16 cellular contexts compared by ENCODE assay signal in genomic region chr10:22613011-22613410, GRCh38.
DNase-seq lines count a peak whose midpoint lies in the region; ATAC-seq and TF ChIP-seq lines count a peak whose summit lies in the region.
"Had no signal": no experiment of that assay in that cellular context is flagged by ENCODE, and none has a peak within 500 bp of the region (broad histone marks: within the 10 kb centered on the region; RNA-seq: fewer than 3 reads in every experiment).

No MANE protein-coding gene starts in this region.

- H3K27ac ChIP-seq in CD4-positive, alpha-beta memory T cell (ENCODE audit: low read depth, low read length): peak overlapping the region; percentile 87
- H3K27ac ChIP-seq in angular gyrus (ENCODE audit: low read depth, low read length) (peak overlapping the region; percentile 93), thyroid gland (no peak overlapping the region)
- H3K27ac ChIP-seq: suprapubic skin had no signal

- WGBS in thyroid gland, 2 donors: 84 to 88% methylated on average over 6 of the region's 6 CpGs

- CTCF ChIA-PET in CD4-positive, alpha-beta memory T cell (lab: Charles Lee; ENCODE audit: partially characterized antibody): interaction anchor here (0.7 to 5.4 kb wide), 12 partner anchors 8 to 46 kb away, joined by 3 to 34 read pairs (median 4); no protein-coding TSS in a partner anchor

- peaks cover 76 to 100% (median 91%) of the 10 kb centered on the region in 4 donors for H3K4me1 Mint-ChIP-seq in CD4-positive, alpha-beta memory T cell
- H3K4me1 Mint-ChIP-seq in HFFc6 (ENCODE audit: low read depth): peaks cover 51% of the 10 kb centered on the region
- H3K4me1 Mint-ChIP-seq in naive thymus-derived CD8-positive, alpha-beta T cell: peaks cover 54 to 100% (median 96%) of the 10 kb centered on the region in 4 donors

- TF ChIP-seq CTCF in HFFc6 (IDR thresholded peaks at IDR 0.05) (no peak), thyroid gland (IDR thresholded peaks at IDR 0.05) (no peak)

- intact Hi-C loops in CD4-positive, alpha-beta memory T cell (cut with micrococcal nuclease): no loop called here
- intact Hi-C loops in thyroid gland (cut with DNase I): no loop called here

- no peaks in the 10 kb centered on the region for H3K27me3 ChIP-seq in CD4-positive, alpha-beta memory T cell (ENCODE audit: insufficient read depth, low read length)
- H3K27me3 ChIP-seq in thyroid gland: no peaks in the 10 kb centered on the region
- H3K27me3 ChIP-seq: BE2C, heart right ventricle, suprapubic skin had no signal

- H3K4me3 ChIP-seq in CD4-positive, alpha-beta memory T cell (ENCODE audit: low read length in 2 of 2): peak overlapping the region in 1 of 2 donors; percentile 13
- no peak overlapping the region for H3K4me3 ChIP-seq in thyroid gland (replicated peaks in 1 of 3)
- H3K4me3 ChIP-seq: heart right ventricle, suprapubic skin had no signal

- POLR2A ChIA-PET in CD4-positive, alpha-beta memory T cell (lab: Charles Lee; ENCODE audit: partially characterized antibody): interaction anchor here (0.8 to 30.6 kb wide), 10 partner anchors 8 to 176 kb away, joined by 3 to 895 read pairs (median 21); partner anchors contain the start of gene PIP4K2A
- POLR2A ChIA-PET in naive thymus-derived CD8-positive, alpha-beta T cell (lab: Charles Lee): interaction anchor here (0.6 to 5.1 kb wide), 10 partner anchors 11 to 100 kb away, joined by 3 to 38 read pairs (median 12); no protein-coding TSS in a partner anchor

- H3K4me3 Mint-ChIP-seq in CD4-positive, alpha-beta memory T cell: peak overlapping the region in 7 of 8 donors; percentile 47 to 93 (median 79)
- H3K4me3 Mint-ChIP-seq in HFFc6: no peak overlapping the region
- H3K4me3 Mint-ChIP-seq in naive thymus-derived CD8-positive, alpha-beta T cell: peak overlapping the region; percentile 54 to 90 (median 77)

- TF ChIP-seq POLR2A in thyroid gland (IDR thresholded peaks at IDR 0.05): no peak

- ATAC-seq in naive thymus-derived CD8-positive, alpha-beta T cell: no peak
- ATAC-seq: heart right ventricle, right cardiac atrium, Right ventricle myocardium inferior had no signal

- no peaks in the 10 kb centered on the region for H3K9me3 ChIP-seq in CD4-positive, alpha-beta memory T cell (ENCODE audit: control insufficient read depth in 1 of 2, low read length in 2 of 2)
- no peaks in the 10 kb centered on the region for H3K9me3 ChIP-seq in thyroid gland
- H3K9me3 ChIP-seq: BE2C, heart right ventricle, suprapubic skin had no signal

- peaks cover 0 to 4% (median 0%) of the 10 kb centered on the region in 8 donors for H3K9me3 Mint-ChIP-seq in CD4-positive, alpha-beta memory T cell
- no peaks in the 10 kb centered on the region for H3K9me3 Mint-ChIP-seq in HFFc6
- no peaks in the 10 kb centered on the region for H3K9me3 Mint-ChIP-seq in naive thymus-derived CD8-positive, alpha-beta T cell

- H3K36me3 Mint-ChIP-seq in CD4-positive, alpha-beta memory T cell: peaks cover 25 to 35% of the 10 kb centered on the region in 2 donors
- H3K36me3 Mint-ChIP-seq in HFFc6 (ENCODE audit: low read depth): peaks cover 51% of the 10 kb centered on the region
- peaks cover 0 to 27% (median 17%) of the 10 kb centered on the region in 3 donors for H3K36me3 Mint-ChIP-seq in naive thymus-derived CD8-positive, alpha-beta T cell

- H3K27ac Mint-ChIP-seq in CD4-positive, alpha-beta memory T cell: peak overlapping the region; percentile 87 to 99 (median 96)
- H3K27ac Mint-ChIP-seq in HFFc6: peak overlapping the region; percentile 2; the same call in 1 of the 2 replicates
- peak overlapping the region; percentile 93 to 99 (median 96) for H3K27ac Mint-ChIP-seq in naive thymus-derived CD8-positive, alpha-beta T cell

- peaks cover 99% of the 10 kb centered on the region for H3K4me1 ChIP-seq in CD4-positive, alpha-beta memory T cell (ENCODE audit: insufficient read depth, low read length)
- H3K4me1 ChIP-seq in thyroid gland: peaks cover 0 to 12% of the 10 kb centered on the region in 2 donors

- H3K27me3 Mint-ChIP-seq in CD4-positive, alpha-beta memory T cell: no peaks in the 10 kb centered on the region
- H3K27me3 Mint-ChIP-seq in HFFc6 (ENCODE audit: insufficient read depth): no peaks in the 10 kb centered on the region; the same call in 1 of the 2 replicates
- H3K27me3 Mint-ChIP-seq in naive thymus-derived CD8-positive, alpha-beta T cell: no peaks in the 10 kb centered on the region

- H3K36me3 ChIP-seq in CD4-positive, alpha-beta memory T cell (ENCODE audit: insufficient read depth, low read length): peaks cover 8% of the 10 kb centered on the region
- no peaks in the 10 kb centered on the region for H3K36me3 ChIP-seq in thyroid gland
- H3K36me3 ChIP-seq: suprapubic skin had no signal

- DNase-seq in CD4-positive, alpha-beta memory T cell: no peak
- DNase-seq in HFFc6: no peak
- no peak for DNase-seq in naive thymus-derived CD8-positive, alpha-beta T cell
- no peak for DNase-seq in effector CD4-positive, alpha-beta T cell
- no peak for DNase-seq in NCI-H226
- no peak for DNase-seq in thyroid gland
- DNase-seq: activated gamma-delta T cell treated with Interleukin-2 at 50 U/mL for 16 hours, BE2C, DMS153, H7, heart right ventricle, NCI-H146, right cardiac atrium had no signal

Comparison
In these comparisons a context has a peak if more than half of its experiments do, and no peak if none do; other contexts are left out.
1. H3K27ac ChIP-seq: peak in CD4-positive, alpha-beta memory T cell (single experiment) and angular gyrus (single experiment); none in thyroid gland (0 of 3).
2. H3K27ac Mint-ChIP-seq: peak in every context shown above with its lines; median percentile 96 in CD4-positive, alpha-beta memory T cell; 96 in naive thymus-derived CD8-positive, alpha-beta T cell; 2 in HFFc6.